Comparison of ENCODE assay signal across 8 cellular contexts in genomic region chr3:13650210-13651056, GRCh38.
DNase-seq lines count a peak whose midpoint lies in the region; ATAC-seq lines count a peak whose summit lies in the region.

No MANE protein-coding gene starts in this region.

- intact Hi-C loops in activated T-helper 2 cell treated with anti-CD3 and anti-CD28 coated beads, Interferon-gamma antibody, Interleukin-2, Interleukin-4, amounts not matched to agents 10 μg/mL and 5 μg/mL and 100 μg/mL, durations not matched to agents 14 hours and 24 hours and 36 hours (cut with micrococcal nuclease): loop anchor here (10.0 kb wide), 1 partner anchor 556 kb away; no protein-coding TSS in a partner anchor

- no peak overlapping the region for H3K27ac ChIP-seq in substantia nigra (ENCODE audit: low read depth, low read length, poor library complexity, severe bottlenecking)

- peak; percentile 46 for ATAC-seq in HG03103 (IDR thresholded peaks at IDR 0.05; ENCODE audit: low read depth, unreplicated experiment)

- peaks cover 3% of the 10 kb centered on the region for H3K4me1 Mint-ChIP-seq in activated T-helper 2 cell treated with anti-CD3 and anti-CD28 coated beads, Interferon-gamma antibody, Interleukin-2, Interleukin-4, amounts not matched to agents 10 μg/mL and 5 μg/mL and 100 μg/mL, durations not matched to agents 14 hours and 24 hours and 36 hours (ENCODE audit: low read depth)

- H3K27me3 Mint-ChIP-seq in activated T-helper 2 cell treated with anti-CD3 and anti-CD28 coated beads, Interferon-gamma antibody, Interleukin-2, Interleukin-4, amounts not matched to agents 10 μg/mL and 5 μg/mL and 100 μg/mL, durations not matched to agents 14 hours and 24 hours and 36 hours (ENCODE audit: low read depth): peaks cover 31% of the 10 kb centered on the region

- no peaks in the 10 kb centered on the region for H3K9me3 Mint-ChIP-seq in activated T-helper 2 cell treated with anti-CD3 and anti-CD28 coated beads, Interferon-gamma antibody, Interleukin-2, Interleukin-4, amounts not matched to agents 10 μg/mL and 5 μg/mL and 100 μg/mL, durations not matched to agents 14 hours and 24 hours and 36 hours

- H3K4me3 Mint-ChIP-seq in activated T-helper 2 cell treated with anti-CD3 and anti-CD28 coated beads, Interferon-gamma antibody, Interleukin-2, Interleukin-4, amounts not matched to agents 10 μg/mL and 5 μg/mL and 100 μg/mL, durations not matched to agents 14 hours and 24 hours and 36 hours (ENCODE audit: low read depth): no peak overlapping the region

- peak; percentile 19 to 56 (median 20) for DNase-seq in NCI-H1417 (lab: John Stamatoyannopoulos, UW)
- no peak for DNase-seq in NCI-H1417 treated with DMSO at 0.1 percent for 48 hours (lab: John Stamatoyannopoulos, UW)
- DNase-seq in RPMI7951 (ENCODE audit: low read depth): peak; percentile 60
- DNase-seq in activated T-helper 2 cell treated with anti-CD3 and anti-CD28 coated beads, Interferon-gamma antibody, Interleukin-2, Interleukin-4, amounts not matched to agents 10 μg/mL and 5 μg/mL and 100 μg/mL, durations not matched to agents 14 hours and 24 hours and 36 hours (ENCODE audit: low spot score): peak; percentile 64
- peak; percentile 44 for DNase-seq in fibroblast of the conjunctiva (ENCODE audit: low read depth)
- peak; percentile 23 for DNase-seq in non-pigmented ciliary epithelial cell (ENCODE audit: low read depth)
- peak in 46 of 49 donors; percentile 29 to 85 (median 65) for DNase-seq in substantia nigra (lab: John Stamatoyannopoulos, UW)

- no peak overlapping the region for H3K27ac Mint-ChIP-seq in activated T-helper 2 cell treated with anti-CD3 and anti-CD28 coated beads, Interferon-gamma antibody, Interleukin-2, Interleukin-4, amounts not matched to agents 10 μg/mL and 5 μg/mL and 100 μg/mL, durations not matched to agents 14 hours and 24 hours and 36 hours

- H3K36me3 Mint-ChIP-seq in activated T-helper 2 cell treated with anti-CD3 and anti-CD28 coated beads, Interferon-gamma antibody, Interleukin-2, Interleukin-4, amounts not matched to agents 10 μg/mL and 5 μg/mL and 100 μg/mL, durations not matched to agents 14 hours and 24 hours and 36 hours (ENCODE audit: low read depth): no peaks in the 10 kb centered on the region
